In the genomic region with DNA sequence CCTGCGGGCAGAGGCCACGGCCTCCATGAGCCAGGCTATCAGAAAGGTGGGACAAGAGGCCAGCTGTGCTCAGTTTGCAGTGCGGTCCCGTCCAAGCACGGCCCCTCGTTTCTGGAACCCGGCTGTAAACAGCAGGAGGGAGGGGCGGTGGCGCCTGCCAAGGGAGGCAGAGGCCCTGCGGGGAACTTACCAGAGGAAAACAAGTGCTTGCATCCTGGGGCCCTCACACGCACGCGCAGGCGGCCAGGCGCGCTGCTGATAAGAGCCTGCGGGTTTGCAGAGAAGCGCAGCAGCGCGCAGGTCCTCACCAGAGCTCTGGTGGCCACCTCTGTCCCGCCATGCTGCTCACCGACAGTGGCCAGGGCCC, we compare ENCODE assay signal across 8 cellular contexts. TPM values are rescaled to one million over a fixed set of nuclear protein-coding genes. Genes with fewer than 3 reads are reported as not detected.
DNase-seq lines count a peak whose midpoint lies in the region; ATAC-seq and TF ChIP-seq lines count a peak whose summit lies in the region.

No MANE protein-coding gene starts in this region.

- intact Hi-C loops in left colon (cut with DNase I, micrococcal nuclease) = no loop called here
- intact Hi-C loops in stomach (cut with DNase I; ENCODE audit: low total_unique reads) = no loop called here

- H3K4me3 ChIP-seq in stomach = peak overlapping the region; percentile 28 to 55 (median 31)

- H3K4me1 Mint-ChIP-seq in activated naive CD4-positive, alpha-beta T cell treated with anti-CD3 and anti-CD28 coated beads, Interleukin-2, amount 10 ng/mL, durations not matched to agents 7 days and 5 days = peaks cover 42% of the 10 kb centered on the region
- H3K4me1 Mint-ChIP-seq in mesothelial cell of epicardium = peaks cover 2% of the 10 kb centered on the region

- CTCF ChIA-PET in activated naive CD4-positive, alpha-beta T cell treated with anti-CD3 and anti-CD28 coated beads, Interleukin-2, amount 10 ng/mL, durations not matched to agents 7 days and 5 days (lab: Charles Lee) = interaction anchor here (1.7 to 2.3 kb wide), 2 partner anchors 10 to 62 kb away, joined by 6 to 16 read pairs; no protein-coding TSS in a partner anchor

- TF ChIP-seq CTCF in stomach (IDR thresholded peaks at IDR 0.05) (no peak), mesothelial cell of epicardium (IDR thresholded peaks at IDR 0.05; ENCODE audit: unreplicated experiment) (no peak)

- peaks cover 55 to 89% (median 86%) of the 10 kb centered on the region in 4 donors for H3K4me1 ChIP-seq in stomach

- peaks cover 5% of the 10 kb centered on the region for H3K36me3 Mint-ChIP-seq in activated naive CD4-positive, alpha-beta T cell treated with anti-CD3 and anti-CD28 coated beads, Interleukin-2, amount 10 ng/mL, durations not matched to agents 7 days and 5 days
- peaks cover 3% of the 10 kb centered on the region for H3K36me3 Mint-ChIP-seq in mesothelial cell of epicardium

- H3K27ac ChIP-seq in stomach = peak overlapping the region; percentile 68 to 93 (median 77)

- H3K27ac Mint-ChIP-seq in activated naive CD4-positive, alpha-beta T cell treated with anti-CD3 and anti-CD28 coated beads, Interleukin-2, amount 10 ng/mL, durations not matched to agents 7 days and 5 days = peak overlapping the region; percentile 86
- H3K27ac Mint-ChIP-seq in mesothelial cell of epicardium = no peak overlapping the region

- peak; percentile 10 for DNase-seq in NCI-H446 treated with DMSO at 0.1 percent for 48 hours (lab: John Stamatoyannopoulos, UW)
- peak; percentile 82 for DNase-seq in activated naive CD4-positive, alpha-beta T cell treated with anti-CD3 and anti-CD28 coated beads, Interleukin-2, amount 10 ng/mL, durations not matched to agents 7 days and 5 days
- peak; percentile 55 to 59 for DNase-seq in left colon
- peak; percentile 88 for DNase-seq in stomach
- DNase-seq in MV-4-11 (lab: John Stamatoyannopoulos, UW) = no peak
- no peak for DNase-seq in NCI-H524 (lab: John Stamatoyannopoulos, UW)
- no peak for DNase-seq in mesothelial cell of epicardium (ENCODE audit: low spot score in 2 of 2, unreplicated experiment in 2 of 2)

- ATAC-seq in left colon (peak; percentile 17), GM18907 (IDR thresholded peaks at IDR 0.05; ENCODE audit: unreplicated experiment) (no peak)

- no peaks in the 10 kb centered on the region for H3K9me3 Mint-ChIP-seq in activated naive CD4-positive, alpha-beta T cell treated with anti-CD3 and anti-CD28 coated beads, Interleukin-2, amount 10 ng/mL, durations not matched to agents 7 days and 5 days
- H3K9me3 Mint-ChIP-seq in mesothelial cell of epicardium = no peaks in the 10 kb centered on the region

- H3K9me3 ChIP-seq in stomach = no peaks in the 10 kb centered on the region

- TF ChIP-seq EP300 in stomach (IDR thresholded peaks at IDR 0.05) = no peak

- peaks cover under 1% of the 10 kb centered on the region for H3K27me3 Mint-ChIP-seq in activated naive CD4-positive, alpha-beta T cell treated with anti-CD3 and anti-CD28 coated beads, Interleukin-2, amount 10 ng/mL, durations not matched to agents 7 days and 5 days
- no peaks in the 10 kb centered on the region for H3K27me3 Mint-ChIP-seq in mesothelial cell of epicardium (ENCODE audit: low read depth)

- peak overlapping the region; percentile 76 for H3K4me3 Mint-ChIP-seq in activated naive CD4-positive, alpha-beta T cell treated with anti-CD3 and anti-CD28 coated beads, Interleukin-2, amount 10 ng/mL, durations not matched to agents 7 days and 5 days
- H3K4me3 Mint-ChIP-seq in mesothelial cell of epicardium = no peak overlapping the region

- H3K27me3 ChIP-seq in stomach = no peaks in the 10 kb centered on the region

- 7 to 19% (median 7%) methylated on average over 20 to 22 of the region's 22 CpGs for WGBS in stomach, 5 donors

- TF ChIP-seq POLR2A in stomach (IDR thresholded peaks at IDR 0.05) = no peak

- H3K36me3 ChIP-seq in stomach = peaks cover 0 to 13% (median 12%) of the 10 kb centered on the region in 4 donors

RNA-seq across cellular contexts. Expression of gene GPR146, which starts 10.7 kb away (rescaled TPM):
- total RNA-seq in left colon = 1 to 10 TPM; 4.0 to 7.4 TPM
- 10 to 100 TPM in 1 of 5 donors, 1 to 10 TPM in 4; 2.0 to 13.6 (median 4.4) TPM for total RNA-seq in stomach
- polyA plus RNA-seq in stomach = 10 to 100 TPM in 2 of 3 donors, 1 to 10 TPM in 1; 6.4 to 14.6 (median 10.8) TPM
- total RNA-seq in mesothelial cell of epicardium = 1.0 to 1.6 TPM (median 1.0 TPM) in 3 replicates

RNA-seq across cellular contexts. Expression of gene GPER1, which starts 32.8 kb away (rescaled TPM):
- total RNA-seq in left colon = 10 to 100 TPM in 1 of 2 donors, 1 to 10 TPM in 1; 7.2 to 20.8 TPM
- 10 to 100 TPM in 2 of 5 donors, 1 to 10 TPM in 1, under 1 TPM in 1, not detected in 1; 0.58 to 18.3 (median 9.7) TPM for total RNA-seq in stomach
- polyA plus RNA-seq in stomach = 10 to 100 TPM; 21.9 to 31.2 (median 26.0) TPM
- 2.1 to 2.6 TPM (median 2.4 TPM) in 3 replicates for total RNA-seq in mesothelial cell of epicardium

Comparison
In these comparisons a context has a peak if more than half of its experiments do, and no peak if none do; other contexts are left out.
1. DNase-seq: peak in NCI-H446 treated with DMSO at 0.1 percent for 48 hours (single experiment), activated naive CD4-positive, alpha-beta T cell treated with anti-CD3 and anti-CD28 coated beads, Interleukin-2, amount 10 ng/mL, durations not matched to agents 7 days and 5 days (single experiment), left colon (2 of 2) and stomach (single experiment); none in MV-4-11 (single experiment), NCI-H524 (0 of 2) and mesothelial cell of epicardium (0 of 2).